In genomic region chr3:113231827-113232253, GRCh38 we compare ENCODE assay signal across 9 cellular contexts. TPM values are rescaled to one million over a fixed set of nuclear protein-coding genes. Genes with fewer than 3 reads are reported as not detected.
DNase-seq lines count a peak whose midpoint lies in the region; ATAC-seq and TF ChIP-seq lines count a peak whose summit lies in the region.
"Had no signal": no experiment of that assay in that cellular context is flagged by ENCODE, and none has a peak within 500 bp of the region (broad histone marks: within the 10 kb centered on the region; RNA-seq: fewer than 3 reads in every experiment).

No MANE protein-coding gene starts in this region.

- peaks cover 10% of the 10 kb centered on the region for H3K4me1 ChIP-seq in PC-9 (replicated peaks; ENCODE audit: insufficient read depth)
- peaks cover 10% of the 10 kb centered on the region for H3K4me1 ChIP-seq in upper lobe of right lung
- no peaks in the 10 kb centered on the region for H3K4me1 ChIP-seq in MM.1S (ENCODE audit: low read length)

- no peak for DNase-seq in activated CD8-positive, alpha-beta T cell treated with anti-CD3 and anti-CD28 coated beads for 36 hours
- no peak for DNase-seq in activated CD8-positive, alpha-beta T cell treated with anti-CD3 and anti-CD28 coated beads, Interleukin-2, amount 10 ng/mL, durations not matched to agents 7 days and 5 days
- DNase-seq in PC-9 (peak; percentile 73 to 76), foreskin fibroblast (peak; percentile 85 to 89), upper lobe of right lung (no peak), MM.1S (no peak), activated gamma-delta T cell (lab: John Stamatoyannopoulos, UW) (no peak)

- no peak overlapping the region for H3K4me3 Mint-ChIP-seq in activated CD8-positive, alpha-beta T cell treated with anti-CD3 and anti-CD28 coated beads for 36 hours
- no peak overlapping the region for H3K4me3 Mint-ChIP-seq in activated CD8-positive, alpha-beta T cell treated with anti-CD3 and anti-CD28 coated beads, Interleukin-2, amount 10 ng/mL, durations not matched to agents 7 days and 5 days
- no peak overlapping the region for H3K4me3 Mint-ChIP-seq in stimulated activated memory B cell treated with anti-CD40 and anti-IgM and Interleukin-4, amounts not matched to agents 10 μg/mL and 1 μg/mL and 100 μg/mL, for 72 hours
- H3K4me3 Mint-ChIP-seq: B cell had no signal

- H3K9me3 ChIP-seq in PC-9 (ENCODE audit: insufficient read depth, low read depth): no peaks in the 10 kb centered on the region
- no peaks in the 10 kb centered on the region for H3K9me3 ChIP-seq in upper lobe of right lung
- H3K9me3 ChIP-seq in MM.1S (replicated peaks; ENCODE audit: insufficient read depth, low read length): no peaks in the 10 kb centered on the region

- H3K36me3 Mint-ChIP-seq in activated CD8-positive, alpha-beta T cell treated with anti-CD3 and anti-CD28 coated beads for 36 hours (ENCODE audit: low read depth): no peaks in the 10 kb centered on the region
- H3K36me3 Mint-ChIP-seq in activated CD8-positive, alpha-beta T cell treated with anti-CD3 and anti-CD28 coated beads, Interleukin-2, amount 10 ng/mL, durations not matched to agents 7 days and 5 days (ENCODE audit: low read depth): no peaks in the 10 kb centered on the region
- no peaks in the 10 kb centered on the region for H3K36me3 Mint-ChIP-seq in stimulated activated memory B cell treated with anti-CD40 and anti-IgM and Interleukin-4, amounts not matched to agents 10 μg/mL and 1 μg/mL and 100 μg/mL, for 72 hours

- H3K9me2 ChIP-seq in PC-9 (ENCODE audit: insufficient read depth): no peaks in the 10 kb centered on the region
- no peaks in the 10 kb centered on the region for H3K9me2 ChIP-seq in MM.1S (replicated peaks; ENCODE audit: insufficient read depth, low read length)

- H3K27ac ChIP-seq in PC-9: 0 out of 2 replicates have a peak overlapping the region, but pooled peaks have one; percentile 42
- no peak overlapping the region for H3K27ac ChIP-seq in upper lobe of right lung
- no peak overlapping the region for H3K27ac ChIP-seq in MM.1S (ENCODE audit: low read length)

- H4K20me1 ChIP-seq in PC-9 (ENCODE audit: insufficient read depth): no peaks in the 10 kb centered on the region
- H4K20me1 ChIP-seq in MM.1S (ENCODE audit: insufficient read depth, low read length): no peaks in the 10 kb centered on the region

- no peaks in the 10 kb centered on the region for H3K9me3 Mint-ChIP-seq in activated CD8-positive, alpha-beta T cell treated with anti-CD3 and anti-CD28 coated beads for 36 hours
- no peaks in the 10 kb centered on the region for H3K9me3 Mint-ChIP-seq in activated CD8-positive, alpha-beta T cell treated with anti-CD3 and anti-CD28 coated beads, Interleukin-2, amount 10 ng/mL, durations not matched to agents 7 days and 5 days (ENCODE audit: insufficient read depth)
- H3K9me3 Mint-ChIP-seq in stimulated activated memory B cell treated with anti-CD40 and anti-IgM and Interleukin-4, amounts not matched to agents 10 μg/mL and 1 μg/mL and 100 μg/mL, for 72 hours: no peaks in the 10 kb centered on the region

- no peak overlapping the region for H3K9ac ChIP-seq in MM.1S (ENCODE audit: low read length)

- peak; percentile 56 for ATAC-seq in activated CD8-positive, alpha-beta T cell treated with anti-CD3 and anti-CD28 coated beads for 36 hours
- ATAC-seq in activated CD8-positive, alpha-beta T cell treated with anti-CD3 and anti-CD28 coated beads, Interleukin-2, amount 10 ng/mL, durations not matched to agents 7 days and 5 days: no peak
- peak; percentile 35 for ATAC-seq in upper lobe of right lung
- no peak for ATAC-seq in stimulated activated memory B cell treated with anti-CD40 and anti-IgM and Interleukin-4, amounts not matched to agents 10 μg/mL and 1 μg/mL and 100 μg/mL, for 72 hours

- H3K4me2 ChIP-seq in PC-9 (no peak overlapping the region), MM.1S (ENCODE audit: low read depth, low read length) (no peak overlapping the region)

- CTCF ChIA-PET in activated CD8-positive, alpha-beta T cell treated with anti-CD3 and anti-CD28 coated beads for 36 hours (lab: Charles Lee): interaction anchor here (1.0 to 1.4 kb wide), 2 partner anchors 9 to 57 kb away, joined by 3 read pairs; no protein-coding TSS in a partner anchor
- CTCF ChIA-PET in activated CD8-positive, alpha-beta T cell treated with anti-CD3 and anti-CD28 coated beads, Interleukin-2, amount 10 ng/mL, durations not matched to agents 7 days and 5 days (lab: Charles Lee): interaction anchor here (1.0 kb wide), 1 partner anchor 122 kb away, joined by 3 read pairs; no protein-coding TSS in a partner anchor
- CTCF ChIA-PET in PC-9 (lab: Charles Lee): interaction anchor here (0.6 kb wide), 1 partner anchor 377 kb away, joined by 3 read pairs; no protein-coding TSS in a partner anchor

- no peaks in the 10 kb centered on the region for H3K4me1 Mint-ChIP-seq in activated CD8-positive, alpha-beta T cell treated with anti-CD3 and anti-CD28 coated beads for 36 hours (ENCODE audit: low read depth)
- H3K4me1 Mint-ChIP-seq in activated CD8-positive, alpha-beta T cell treated with anti-CD3 and anti-CD28 coated beads, Interleukin-2, amount 10 ng/mL, durations not matched to agents 7 days and 5 days (ENCODE audit: low read depth): no peaks in the 10 kb centered on the region
- H3K4me1 Mint-ChIP-seq in stimulated activated memory B cell treated with anti-CD40 and anti-IgM and Interleukin-4, amounts not matched to agents 10 μg/mL and 1 μg/mL and 100 μg/mL, for 72 hours: no peaks in the 10 kb centered on the region
- H3K4me1 Mint-ChIP-seq: B cell had no signal

- H3K27me3 ChIP-seq in PC-9 (ENCODE audit: insufficient read depth, low read depth) (no peaks in the 10 kb centered on the region), upper lobe of right lung (no peaks in the 10 kb centered on the region), MM.1S (replicated peaks; ENCODE audit: insufficient read depth, low read length) (no peaks in the 10 kb centered on the region)

- H3K36me3 ChIP-seq in PC-9 (ENCODE audit: low read depth): no peaks in the 10 kb centered on the region
- H3K36me3 ChIP-seq in upper lobe of right lung: no peaks in the 10 kb centered on the region
- H3K36me3 ChIP-seq in MM.1S (replicated peaks; ENCODE audit: insufficient read depth, low read length): no peaks in the 10 kb centered on the region

- POLR2A ChIA-PET in activated CD8-positive, alpha-beta T cell treated with anti-CD3 and anti-CD28 coated beads for 36 hours (lab: Charles Lee): no interaction called here
- POLR2A ChIA-PET in activated CD8-positive, alpha-beta T cell treated with anti-CD3 and anti-CD28 coated beads, Interleukin-2, amount 10 ng/mL, durations not matched to agents 7 days and 5 days (lab: Charles Lee): no interaction called here
- POLR2A ChIA-PET in PC-9 (lab: Charles Lee; ENCODE audit: unreplicated experiment): interaction anchor here (0.5 kb wide), 1 partner anchor 513 kb away, joined by 6 read pairs; no protein-coding TSS in a partner anchor

- no peak for TF ChIP-seq CTCF in activated CD8-positive, alpha-beta T cell treated with anti-CD3 and anti-CD28 coated beads for 36 hours (IDR thresholded peaks at IDR 0.05)
- TF ChIP-seq CTCF in PC-9 (conservative IDR thresholded peaks at IDR 0.05): no peak
- TF ChIP-seq CTCF in foreskin fibroblast (IDR thresholded peaks at IDR 0.05; ENCODE audit: low read depth, low read length): no peak
- TF ChIP-seq CTCF in upper lobe of right lung (IDR thresholded peaks at IDR 0.05): no peak
- no peak for TF ChIP-seq CTCF in MM.1S (IDR thresholded peaks at IDR 0.05; ENCODE audit: low read length)

- intact Hi-C loops in activated CD8-positive, alpha-beta T cell treated with anti-CD3 and anti-CD28 coated beads for 36 hours (cut with micrococcal nuclease): no loop called here
- intact Hi-C loops in PC-9 (cut with micrococcal nuclease; ENCODE audit: unreplicated experiment): loop anchor here (5.0 kb wide), 1 partner anchor 45 kb away; no protein-coding TSS in a partner anchor
- intact Hi-C loops in upper lobe of right lung (cut with DNase I): no loop called here

- H3K27ac Mint-ChIP-seq in activated CD8-positive, alpha-beta T cell treated with anti-CD3 and anti-CD28 coated beads for 36 hours: no peak overlapping the region
- H3K27ac Mint-ChIP-seq in activated CD8-positive, alpha-beta T cell treated with anti-CD3 and anti-CD28 coated beads, Interleukin-2, amount 10 ng/mL, durations not matched to agents 7 days and 5 days: no peak overlapping the region
- H3K27ac Mint-ChIP-seq in stimulated activated memory B cell treated with anti-CD40 and anti-IgM and Interleukin-4, amounts not matched to agents 10 μg/mL and 1 μg/mL and 100 μg/mL, for 72 hours: no peak overlapping the region
- H3K27ac Mint-ChIP-seq: B cell had no signal

- H3F3A ChIP-seq in PC-9 (ENCODE audit: insufficient read depth, low read depth) (no peaks in the 10 kb centered on the region), MM.1S (ENCODE audit: insufficient read depth, low read length) (no peaks in the 10 kb centered on the region)

- H3K4me3 ChIP-seq in PC-9 (no peak overlapping the region), foreskin fibroblast (ENCODE audit: low read depth in 1 of 2, low read length in 2 of 2) (no peak overlapping the region), upper lobe of right lung (no peak overlapping the region), MM.1S (ENCODE audit: low read length) (no peak overlapping the region)

- H2AFZ ChIP-seq in PC-9: no peak overlapping the region
- H2AFZ ChIP-seq in MM.1S (ENCODE audit: low read length): no peak overlapping the region

- H3K27me3 Mint-ChIP-seq in activated CD8-positive, alpha-beta T cell treated with anti-CD3 and anti-CD28 coated beads for 36 hours: no peaks in the 10 kb centered on the region
- H3K27me3 Mint-ChIP-seq in activated CD8-positive, alpha-beta T cell treated with anti-CD3 and anti-CD28 coated beads, Interleukin-2, amount 10 ng/mL, durations not matched to agents 7 days and 5 days (ENCODE audit: low read depth): peaks cover 22% of the 10 kb centered on the region
- no peaks in the 10 kb centered on the region for H3K27me3 Mint-ChIP-seq in stimulated activated memory B cell treated with anti-CD40 and anti-IgM and Interleukin-4, amounts not matched to agents 10 μg/mL and 1 μg/mL and 100 μg/mL, for 72 hours

- no peaks in the 10 kb centered on the region for H3K79me2 ChIP-seq in PC-9 (ENCODE audit: low read depth)
- no peaks in the 10 kb centered on the region for H3K79me2 ChIP-seq in MM.1S (ENCODE audit: low read length)

- BruUV-seq in PC-9 (replicated peaks; lab: Mats Ljungman, UMichigan): no TSS peak

RNA-seq across cellular contexts. Expression of gene BOC, which starts 20.5 kb away (rescaled TPM):
- total RNA-seq in activated CD8-positive, alpha-beta T cell treated with anti-CD3 and anti-CD28 coated beads for 36 hours: under 1 TPM; 0.20 to 0.49 TPM
- total RNA-seq in activated CD8-positive, alpha-beta T cell treated with anti-CD3 and anti-CD28 coated beads, Interleukin-2, amount 10 ng/mL, durations not matched to agents 7 days and 5 days: not detected
- 3.0 and 6.2 TPM in 2 replicates for total RNA-seq in PC-9 (2021)
- 6.1 TPM for total RNA-seq in upper lobe of right lung

Comparison
In these comparisons a context has a peak if more than half of its experiments do, and no peak if none do; other contexts are left out.
1. ATAC-seq: peak in activated CD8-positive, alpha-beta T cell treated with anti-CD3 and anti-CD28 coated beads for 36 hours (single experiment) and upper lobe of right lung (single experiment); none in activated CD8-positive, alpha-beta T cell treated with anti-CD3 and anti-CD28 coated beads, Interleukin-2, amount 10 ng/mL, durations not matched to agents 7 days and 5 days (single experiment) and stimulated activated memory B cell treated with anti-CD40 and anti-IgM and Interleukin-4, amounts not matched to agents 10 μg/mL and 1 μg/mL and 100 μg/mL, for 72 hours (single experiment).
2. DNase-seq: peak in PC-9 (2 of 2) and foreskin fibroblast (2 of 2); none in activated CD8-positive, alpha-beta T cell treated with anti-CD3 and anti-CD28 coated beads for 36 hours (single experiment), activated CD8-positive, alpha-beta T cell treated with anti-CD3 and anti-CD28 coated beads, Interleukin-2, amount 10 ng/mL, durations not matched to agents 7 days and 5 days (single experiment), upper lobe of right lung (single experiment), MM.1S (single experiment) and activated gamma-delta T cell (single experiment).